Comparison of ENCODE assay signal across 16 cellular contexts in the genomic region with DNA sequence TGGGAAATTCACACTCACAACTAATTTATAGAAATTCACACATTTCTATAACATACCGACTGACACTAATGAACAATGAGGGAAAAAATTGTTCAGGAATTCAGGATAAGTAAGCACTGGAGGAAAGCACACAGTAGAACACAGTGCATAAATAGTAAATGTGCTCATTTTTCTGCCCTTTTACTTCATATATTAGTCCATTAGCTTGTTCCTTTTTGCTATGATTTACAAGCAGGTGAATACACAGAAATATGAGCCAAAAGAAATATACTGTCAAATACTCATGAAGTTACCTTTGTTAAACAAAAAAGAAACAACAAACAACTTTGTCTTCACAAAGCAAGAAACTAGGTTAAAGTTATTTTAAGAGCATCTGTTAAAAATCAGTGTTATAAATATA. TPM values are rescaled to one million over a fixed set of nuclear protein-coding genes. Genes with fewer than 3 reads are reported as not detected.
DNase-seq lines count a peak whose midpoint lies in the region; ATAC-seq, FAIRE-seq and TF ChIP-seq lines count a peak whose summit lies in the region.
"Had no signal": no experiment of that assay in that cellular context is flagged by ENCODE, and none has a peak within 500 bp of the region (broad histone marks: within the 10 kb centered on the region; RNA-seq: fewer than 3 reads in every experiment).

No MANE protein-coding gene starts in this region.

- CTCF ChIA-PET in HCT116 (lab: Charles Lee) = no interaction called here

- intact Hi-C loops in HCT116 (cut with micrococcal nuclease) = no loop called here

- H3K79me2 ChIP-seq in HCT116 (ENCODE audit: insufficient read depth, low read length) = peaks cover 100% of the 10 kb centered on the region

- H3K9me3 ChIP-seq in HCT116 (ENCODE audit: control insufficient read depth in 1 of 2, insufficient read depth in 1 of 2, low read depth in 1 of 2, low read length in 2 of 2) (no peaks in the 10 kb centered on the region), subcutaneous abdominal adipose tissue (ENCODE audit: control insufficient read depth in 5 of 5, low read length in 5 of 5) (no peaks in the 10 kb centered on the region)

- TF ChIP-seq CTCF in HCT116 (IDR thresholded peaks at IDR 0.05 in 2 of 3, conservative IDR thresholded peaks at IDR 0.05 in 1 of 3; ENCODE audit: borderline replicate concordance in 1 of 3, insufficient read depth in 1 of 3, low read depth in 2 of 3, low read length in 2 of 3) (no peak), GM10266 (IDR thresholded peaks at IDR 0.05; ENCODE audit: control insufficient read depth, insufficient read depth, low read depth, missing control alignments) (no peak)

- no TSS peak for BruUV-seq in HCT116 (replicated peaks; lab: Mats Ljungman, UMichigan)

- H3K27ac ChIP-seq in HCT116 (ENCODE audit: low read depth, low read length) (peak overlapping the region; percentile 95), subcutaneous abdominal adipose tissue (ENCODE audit: low read depth, low read length) (peak overlapping the region; percentile 52)

- peak overlapping the region; percentile 75 for H3K4me2 ChIP-seq in HCT116 (ENCODE audit: low read length)

- H3K36me3 ChIP-seq in HCT116 (ENCODE audit: control insufficient read depth in 1 of 2, insufficient read depth in 2 of 2, low read length in 2 of 2) = no peaks in the 10 kb centered on the region
- H3K36me3 ChIP-seq in subcutaneous abdominal adipose tissue (ENCODE audit: control insufficient read depth in 5 of 5, insufficient read depth in 5 of 5, low read length in 5 of 5) = no peaks in the 10 kb centered on the region

- DNase-seq in DMS53 (lab: John Stamatoyannopoulos, UW) (peak; percentile 15), DMS53 treated with DMSO at 0.1 percent for 48 hours (lab: John Stamatoyannopoulos, UW; ENCODE audit: unreplicated experiment) (no peak), HCT116 (ENCODE audit: low read depth, low spot score) (no peak), frontal cortex (ENCODE audit: low spot score in 2 of 2) (no peak), GM10266 (ENCODE audit: extremely low spot score) (no peak)
- DNase-seq: 8988T, GDM1, H7, Karpas-422, NCI-H2029, NCI-H2171 treated with DMSO at 0.1 percent for 48 hours, NCI-H510A, SHP77 treated with DMSO at 0.1 percent for 48 hours had no signal

- no peak for TF ChIP-seq POLR2A in HCT116 (IDR thresholded peaks at IDR 0.05; ENCODE audit: borderline replicate concordance, extremely low read depth, insufficient read depth, insufficient read length)

- POLR2A ChIA-PET in HCT116 (lab: Charles Lee) = no interaction called here

- H2AFZ ChIP-seq in HCT116 (ENCODE audit: low read depth, low read length, poor library complexity, severe bottlenecking) = no peak overlapping the region

- H3K4me3 ChIP-seq in HCT116 (replicated peaks in 1 of 2; ENCODE audit: low read depth in 1 of 2, low read length in 2 of 2) (peak overlapping the region in 1 of 2 experiments; percentile 29; a peak in 1 of 4 replicates), subcutaneous abdominal adipose tissue (ENCODE audit: low read depth in 1 of 5, low read length in 5 of 5) (no peak overlapping the region)

- H3K27me3 ChIP-seq in HCT116 (ENCODE audit: insufficient read depth, low read length) = no peaks in the 10 kb centered on the region
- no peaks in the 10 kb centered on the region for H3K27me3 ChIP-seq in subcutaneous abdominal adipose tissue (ENCODE audit: control insufficient read depth in 5 of 5, insufficient read depth in 4 of 5, low read length in 5 of 5)

- peaks cover 42 to 76% of the 10 kb centered on the region in 2 experiments for H3K4me1 ChIP-seq in HCT116 (ENCODE audit: control insufficient read depth in 1 of 2, insufficient read depth in 2 of 2, low read length in 2 of 2)
- peaks cover 7 to 91% (median 75%) of the 10 kb centered on the region in 5 donors for H3K4me1 ChIP-seq in subcutaneous abdominal adipose tissue (ENCODE audit: control insufficient read depth in 5 of 5, insufficient read depth in 5 of 5, low read length in 5 of 5)

- H3K9ac ChIP-seq in HCT116 (ENCODE audit: low read length) (peak overlapping the region; percentile 37), subcutaneous abdominal adipose tissue (ENCODE audit: low read length in 5 of 5) (no peak overlapping the region)

- ATAC-seq in HCT116 = no peak
- no peak for ATAC-seq in GM21367 (IDR thresholded peaks at IDR 0.05; ENCODE audit: unreplicated experiment)
- no peak for ATAC-seq in HG03139 (IDR thresholded peaks at IDR 0.05; ENCODE audit: unreplicated experiment)

- no peaks in the 10 kb centered on the region for H4K20me1 ChIP-seq in HCT116 (ENCODE audit: insufficient read depth)

- FAIRE-seq in frontal cortex (lab: Jason Lieb, UNC) = peak; percentile 50

- no peak for TF ChIP-seq RAD21 in HCT116 (IDR thresholded peaks at IDR 0.05; ENCODE audit: low read depth)

- H3K9me2 ChIP-seq in HCT116 (ENCODE audit: insufficient read depth) = no peaks in the 10 kb centered on the region

- RAD21 ChIA-PET in HCT116 (lab: Charles Lee; ENCODE audit: low non-redundant PET in 1 of 2, low total read pairs in 2 of 2, uncharacterized antibody in 2 of 2, unreplicated experiment in 2 of 2) = no interaction called here

TF ChIP-seq in HCT116, 20 proteins besides CTCF, POLR2A, EP300 and RAD21:
- TF ChIP-seq, protein P1, sequence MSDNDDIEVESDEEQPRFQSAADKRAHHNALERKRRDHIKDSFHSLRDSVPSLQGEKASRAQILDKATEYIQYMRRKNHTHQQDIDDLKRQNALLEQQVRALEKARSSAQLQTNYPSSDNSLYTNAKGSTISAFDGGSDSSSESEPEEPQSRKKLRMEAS (IDR thresholded peaks at IDR 0.05) = no peak
- TF ChIP-seq ZNF274 (IDR thresholded peaks at IDR 0.05; ENCODE audit: low read depth, low read length) (no peak), ELF1 (IDR thresholded peaks at IDR 0.05; ENCODE audit: borderline replicate concordance, low read depth) (no peak), TCF7L2 (IDR thresholded peaks at IDR 0.05; ENCODE audit: borderline replicate concordance, extremely low read depth, insufficient read depth, insufficient read length) (no peak), EGR1 (IDR thresholded peaks at IDR 0.05; ENCODE audit: low read depth) (no peak), SIN3A (IDR thresholded peaks at IDR 0.05; ENCODE audit: low read depth) (no peak), SRF (IDR thresholded peaks at IDR 0.05; ENCODE audit: low read depth) (no peak), SP1 (IDR thresholded peaks at IDR 0.05; ENCODE audit: low read depth) (no peak)
- TF ChIP-seq, protein P2, sequence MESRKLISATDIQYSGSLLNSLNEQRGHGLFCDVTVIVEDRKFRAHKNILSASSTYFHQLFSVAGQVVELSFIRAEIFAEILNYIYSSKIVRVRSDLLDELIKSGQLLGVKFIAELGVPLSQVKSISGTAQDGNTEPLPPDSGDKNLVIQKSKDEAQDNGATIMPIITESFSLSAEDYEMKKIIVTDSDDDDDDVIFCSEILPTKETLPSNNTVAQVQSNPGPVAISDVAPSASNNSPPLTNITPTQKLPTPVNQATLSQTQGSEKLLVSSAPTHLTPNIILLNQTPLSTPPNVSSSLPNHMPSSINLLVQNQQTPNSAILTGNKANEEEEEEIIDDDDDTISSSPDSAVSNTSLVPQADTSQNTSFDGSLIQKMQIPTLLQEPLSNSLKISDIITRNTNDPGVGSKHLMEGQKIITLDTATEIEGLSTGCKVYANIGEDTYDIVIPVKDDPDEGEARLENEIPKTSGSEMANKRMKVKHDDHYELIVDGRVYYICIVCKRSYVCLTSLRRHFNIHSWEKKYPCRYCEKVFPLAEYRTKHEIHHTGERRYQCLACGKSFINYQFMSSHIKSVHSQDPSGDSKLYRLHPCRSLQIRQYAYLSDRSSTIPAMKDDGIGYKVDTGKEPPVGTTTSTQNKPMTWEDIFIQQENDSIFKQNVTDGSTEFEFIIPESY (IDR thresholded peaks at IDR 0.05; ENCODE audit: extremely low read depth, insufficient replicate concordance, low read length) = no peak
- TF ChIP-seq, protein P3, sequence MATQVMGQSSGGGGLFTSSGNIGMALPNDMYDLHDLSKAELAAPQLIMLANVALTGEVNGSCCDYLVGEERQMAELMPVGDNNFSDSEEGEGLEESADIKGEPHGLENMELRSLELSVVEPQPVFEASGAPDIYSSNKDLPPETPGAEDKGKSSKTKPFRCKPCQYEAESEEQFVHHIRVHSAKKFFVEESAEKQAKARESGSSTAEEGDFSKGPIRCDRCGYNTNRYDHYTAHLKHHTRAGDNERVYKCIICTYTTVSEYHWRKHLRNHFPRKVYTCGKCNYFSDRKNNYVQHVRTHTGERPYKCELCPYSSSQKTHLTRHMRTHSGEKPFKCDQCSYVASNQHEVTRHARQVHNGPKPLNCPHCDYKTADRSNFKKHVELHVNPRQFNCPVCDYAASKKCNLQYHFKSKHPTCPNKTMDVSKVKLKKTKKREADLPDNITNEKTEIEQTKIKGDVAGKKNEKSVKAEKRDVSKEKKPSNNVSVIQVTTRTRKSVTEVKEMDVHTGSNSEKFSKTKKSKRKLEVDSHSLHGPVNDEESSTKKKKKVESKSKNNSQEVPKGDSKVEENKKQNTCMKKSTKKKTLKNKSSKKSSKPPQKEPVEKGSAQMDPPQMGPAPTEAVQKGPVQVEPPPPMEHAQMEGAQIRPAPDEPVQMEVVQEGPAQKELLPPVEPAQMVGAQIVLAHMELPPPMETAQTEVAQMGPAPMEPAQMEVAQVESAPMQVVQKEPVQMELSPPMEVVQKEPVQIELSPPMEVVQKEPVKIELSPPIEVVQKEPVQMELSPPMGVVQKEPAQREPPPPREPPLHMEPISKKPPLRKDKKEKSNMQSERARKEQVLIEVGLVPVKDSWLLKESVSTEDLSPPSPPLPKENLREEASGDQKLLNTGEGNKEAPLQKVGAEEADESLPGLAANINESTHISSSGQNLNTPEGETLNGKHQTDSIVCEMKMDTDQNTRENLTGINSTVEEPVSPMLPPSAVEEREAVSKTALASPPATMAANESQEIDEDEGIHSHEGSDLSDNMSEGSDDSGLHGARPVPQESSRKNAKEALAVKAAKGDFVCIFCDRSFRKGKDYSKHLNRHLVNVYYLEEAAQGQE (IDR thresholded peaks at IDR 0.05; ENCODE audit: low read depth) = no peak
- TF ChIP-seq, protein P4, sequence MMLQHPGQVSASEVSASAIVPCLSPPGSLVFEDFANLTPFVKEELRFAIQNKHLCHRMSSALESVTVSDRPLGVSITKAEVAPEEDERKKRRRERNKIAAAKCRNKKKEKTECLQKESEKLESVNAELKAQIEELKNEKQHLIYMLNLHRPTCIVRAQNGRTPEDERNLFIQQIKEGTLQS (IDR thresholded peaks at IDR 0.05) = no peak

RNA-seq across cellular contexts. Expression of a gene that starts 11.3 kb away (rescaled TPM):
- total RNA-seq in HCT116 (2021; ENCODE audit: unreplicated experiment) = 29.6 TPM
- polyA plus RNA-seq in HCT116 (2012) = 3.4 and 5.4 TPM in 2 replicates
- total RNA-seq in frontal cortex = 113 TPM
